ENCODE assay signal across 1 cellular context in genomic region chr1:91523462-91523861, GRCh38.
TF ChIP-seq lines count a peak whose summit lies in the region.

No MANE protein-coding gene starts in this region.

TF ChIP-seq in WTC11, 78 proteins besides CTCF, POLR2A, EP300 and RAD21 (continued from another document):
- TF ChIP-seq STAT6 (CRISPR knock-in tag; conservative IDR thresholded peaks at IDR 0.05; ENCODE audit: low read depth) (no peak), JUN (CRISPR knock-in tag; IDR thresholded peaks at IDR 0.05) (no peak), ELF4 (CRISPR knock-in tag; IDR thresholded peaks at IDR 0.05; ENCODE audit: low read depth) (no peak)
